In the genomic region with DNA sequence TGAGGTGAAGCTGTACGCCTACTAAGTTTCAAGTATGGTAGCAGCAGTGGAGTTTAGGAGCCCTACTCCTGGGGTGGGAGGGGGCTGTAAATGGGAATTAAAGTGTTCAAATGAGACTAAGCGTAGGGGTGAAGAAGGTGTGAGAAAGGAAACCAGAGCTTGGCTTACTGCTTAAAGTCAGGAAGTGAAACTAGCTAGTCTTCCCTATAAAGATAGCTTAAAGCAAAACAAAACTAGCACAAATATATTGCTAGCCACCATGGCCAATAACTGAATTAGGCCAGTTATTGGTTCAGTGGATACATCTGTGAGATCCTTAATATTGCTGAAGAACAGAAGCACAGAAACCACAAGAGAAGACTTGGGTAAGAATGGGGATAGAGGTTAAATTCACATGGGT, we compare ENCODE assay signal across 12 cellular contexts.
DNase-seq lines count a peak whose midpoint lies in the region; ATAC-seq and TF ChIP-seq lines count a peak whose summit lies in the region.
"Had no signal": no experiment of that assay in that cellular context is flagged by ENCODE, and none has a peak within 500 bp of the region (broad histone marks: within the 10 kb centered on the region; RNA-seq: fewer than 3 reads in every experiment).

No MANE protein-coding gene starts in this region.

- H3K4me1 Mint-ChIP-seq in stimulated activated effector memory CD8-positive, alpha-beta T cell treated with anti-CD3 and anti-CD28 coated beads, Interleukin-12 subunit alpha, Interleukin-12 subunit beta, amount 100 ng/mL, for 72 hours = no peaks in the 10 kb centered on the region
- H3K4me1 Mint-ChIP-seq: activated naive CD8-positive, alpha-beta T cell treated with anti-CD3 and anti-CD28 coated beads for 36 hours; nephron had no signal

- H3K27ac Mint-ChIP-seq in stimulated activated effector memory CD8-positive, alpha-beta T cell treated with anti-CD3 and anti-CD28 coated beads, Interleukin-12 subunit alpha, Interleukin-12 subunit beta, amount 100 ng/mL, for 72 hours = no peak overlapping the region
- H3K27ac Mint-ChIP-seq: activated naive CD8-positive, alpha-beta T cell treated with anti-CD3 and anti-CD28 coated beads for 36 hours; nephron had no signal

- no peak for TF ChIP-seq CTCF in GM20000 (IDR thresholded peaks at IDR 0.05; ENCODE audit: extremely low read depth, missing control alignments)

- intact Hi-C loops in posterior vena cava (cut with DNase I) = no loop called here

- H3K4me3 Mint-ChIP-seq in stimulated activated effector memory CD8-positive, alpha-beta T cell treated with anti-CD3 and anti-CD28 coated beads, Interleukin-12 subunit alpha, Interleukin-12 subunit beta, amount 100 ng/mL, for 72 hours = no peak overlapping the region
- H3K4me3 Mint-ChIP-seq: activated naive CD8-positive, alpha-beta T cell treated with anti-CD3 and anti-CD28 coated beads for 36 hours; nephron had no signal

- peak; percentile 95 for ATAC-seq in GM18498 (IDR thresholded peaks at IDR 0.05; ENCODE audit: unreplicated experiment)
- peak; percentile 85 for ATAC-seq in HG03039 (IDR thresholded peaks at IDR 0.05; ENCODE audit: unreplicated experiment)
- ATAC-seq in stimulated activated effector memory CD8-positive, alpha-beta T cell treated with anti-CD3 and anti-CD28 coated beads, Interleukin-12 subunit alpha, Interleukin-12 subunit beta, amount 100 ng/mL, for 72 hours = no peak

- no peak for TF ChIP-seq POLR2A in erythroblast (IDR thresholded peaks at IDR 0.05; ENCODE audit: low read length)

- no peaks in the 10 kb centered on the region for H3K36me3 Mint-ChIP-seq in stimulated activated effector memory CD8-positive, alpha-beta T cell treated with anti-CD3 and anti-CD28 coated beads, Interleukin-12 subunit alpha, Interleukin-12 subunit beta, amount 100 ng/mL, for 72 hours
- H3K36me3 Mint-ChIP-seq: activated naive CD8-positive, alpha-beta T cell treated with anti-CD3 and anti-CD28 coated beads for 36 hours had no signal

- DNase-seq in GM20000 (ENCODE audit: low spot score) = peak; percentile 5
- DNase-seq in MV-4-11 (lab: John Stamatoyannopoulos, UW) = peak; percentile 61
- DNase-seq in stimulated activated effector memory CD8-positive, alpha-beta T cell treated with anti-CD3 and anti-CD28 coated beads, Interleukin-12 subunit alpha, Interleukin-12 subunit beta, amount 100 ng/mL, for 72 hours (ENCODE audit: low spot score in 2 of 2) = no peak
- DNase-seq in posterior vena cava (ENCODE audit: low spot score) = no peak
- no peak for DNase-seq in erythroblast (lab: John Stamatoyannopoulos, UW)
- DNase-seq in pons (ENCODE audit: low spot score) = no peak
- DNase-seq: activated naive CD8-positive, alpha-beta T cell treated with anti-CD3 and anti-CD28 coated beads for 36 hours; PC-9; stimulated activated CD4-positive, alpha-beta T cell treated with anti-CD3 and anti-CD28 coated beads, Interleukin-1b, Interleukin-23, amount 100 ng/mL, for 48 hours had no signal

- no peaks in the 10 kb centered on the region for H3K9me3 Mint-ChIP-seq in stimulated activated effector memory CD8-positive, alpha-beta T cell treated with anti-CD3 and anti-CD28 coated beads, Interleukin-12 subunit alpha, Interleukin-12 subunit beta, amount 100 ng/mL, for 72 hours
- H3K9me3 Mint-ChIP-seq: activated naive CD8-positive, alpha-beta T cell treated with anti-CD3 and anti-CD28 coated beads for 36 hours had no signal

Comparison
In these comparisons a context has a peak if more than half of its experiments do, and no peak if none do; other contexts are left out.
1. DNase-seq: peak in GM20000 (single experiment) and MV-4-11 (single experiment); none in stimulated activated effector memory CD8-positive, alpha-beta T cell treated with anti-CD3 and anti-CD28 coated beads, Interleukin-12 subunit alpha, Interleukin-12 subunit beta, amount 100 ng/mL, for 72 hours (0 of 2), posterior vena cava (single experiment), erythroblast (0 of 2) and pons (single experiment).